3 cellular contexts compared by ENCODE assay signal in the genomic region with DNA sequence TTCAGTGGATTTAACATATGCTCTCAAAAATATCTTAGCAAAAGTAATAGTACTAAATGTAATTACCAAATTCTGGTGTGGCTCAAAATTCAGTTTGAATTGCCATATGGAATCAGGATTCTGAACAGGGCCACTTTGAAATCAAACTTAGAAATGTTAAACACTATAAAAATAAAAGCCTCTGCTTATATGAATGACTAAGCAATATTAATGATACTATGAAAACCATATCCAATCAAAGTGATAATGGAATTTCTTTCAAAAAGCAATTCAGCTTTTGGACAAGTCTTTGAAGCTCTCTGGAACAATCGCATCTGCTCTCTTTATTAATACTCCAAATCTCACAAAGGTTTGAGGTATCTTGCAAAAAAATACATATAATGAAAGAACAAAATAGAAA.
TF ChIP-seq lines count a peak whose summit lies in the region.

No MANE protein-coding gene starts in this region.

TF ChIP-seq in A549, 52 proteins besides CTCF, POLR2A, EP300 and RAD21:
- TF ChIP-seq MAFK (IDR thresholded peaks at IDR 0.05; ENCODE audit: partially characterized antibody), result peak; percentile 59
- TF ChIP-seq, protein P1, sequence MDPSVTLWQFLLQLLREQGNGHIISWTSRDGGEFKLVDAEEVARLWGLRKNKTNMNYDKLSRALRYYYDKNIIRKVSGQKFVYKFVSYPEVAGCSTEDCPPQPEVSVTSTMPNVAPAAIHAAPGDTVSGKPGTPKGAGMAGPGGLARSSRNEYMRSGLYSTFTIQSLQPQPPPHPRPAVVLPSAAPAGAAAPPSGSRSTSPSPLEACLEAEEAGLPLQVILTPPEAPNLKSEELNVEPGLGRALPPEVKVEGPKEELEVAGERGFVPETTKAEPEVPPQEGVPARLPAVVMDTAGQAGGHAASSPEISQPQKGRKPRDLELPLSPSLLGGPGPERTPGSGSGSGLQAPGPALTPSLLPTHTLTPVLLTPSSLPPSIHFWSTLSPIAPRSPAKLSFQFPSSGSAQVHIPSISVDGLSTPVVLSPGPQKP (IDR thresholded peaks at IDR 0.05; ENCODE audit: low read depth, low read length), result no peak
TF ChIP-seq in A549: peak in this region for 1.

TF ChIP-seq in IMR-90, 13 proteins besides CTCF, POLR2A, EP300 and RAD21:
- no peak for TF ChIP-seq FOS (IDR thresholded peaks at IDR 0.05; ENCODE audit: low read depth, low read length)
- no peak for TF ChIP-seq MAFK (IDR thresholded peaks at IDR 0.05; ENCODE audit: low read depth, low read length)
- TF ChIP-seq, protein P2, sequence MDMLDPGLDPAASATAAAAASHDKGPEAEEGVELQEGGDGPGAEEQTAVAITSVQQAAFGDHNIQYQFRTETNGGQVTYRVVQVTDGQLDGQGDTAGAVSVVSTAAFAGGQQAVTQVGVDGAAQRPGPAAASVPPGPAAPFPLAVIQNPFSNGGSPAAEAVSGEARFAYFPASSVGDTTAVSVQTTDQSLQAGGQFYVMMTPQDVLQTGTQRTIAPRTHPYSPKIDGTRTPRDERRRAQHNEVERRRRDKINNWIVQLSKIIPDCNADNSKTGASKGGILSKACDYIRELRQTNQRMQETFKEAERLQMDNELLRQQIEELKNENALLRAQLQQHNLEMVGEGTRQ (IDR thresholded peaks at IDR 0.05; ENCODE audit: low read depth, low read length), result no peak
- no peak for TF ChIP-seq RFX5 (IDR thresholded peaks at IDR 0.05; ENCODE audit: low read depth, low read length)
- no peak for TF ChIP-seq RCOR1 (IDR thresholded peaks at IDR 0.05; ENCODE audit: insufficient replicate concordance, low read length)
- TF ChIP-seq MXI1 (IDR thresholded peaks at IDR 0.05; ENCODE audit: borderline replicate concordance, low read depth, low read length), result no peak
- no peak for TF ChIP-seq MAZ (IDR thresholded peaks at IDR 0.05; ENCODE audit: borderline replicate concordance, low read depth, low read length)
- TF ChIP-seq NFE2L2 (IDR thresholded peaks at IDR 0.05; ENCODE audit: low read depth, low read length), result peak; percentile 37; the same call in 1 of the 2 replicates
TF ChIP-seq in IMR-90: peak in this region for 1.

TF ChIP-seq in K562, 482 proteins besides CTCF, POLR2A, EP300 and RAD21:
- TF ChIP-seq NFATC3 (IDR thresholded peaks at IDR 0.05), result no peak
- TF ChIP-seq NFE2L1 (tag; IDR thresholded peaks at IDR 0.05; ENCODE audit: borderline replicate concordance, low read depth), result peak; percentile 31; the same call in 1 of the 2 replicates
- TF ChIP-seq ETV5 (CRISPR knock-in tag; IDR thresholded peaks at IDR 0.05; ENCODE audit: low read depth), result no peak
- TF ChIP-seq IFI16 (CRISPR knock-in tag; IDR thresholded peaks at IDR 0.05), result no peak
- TF ChIP-seq NCOA4 (IDR thresholded peaks at IDR 0.05; ENCODE audit: partially characterized antibody), result no peak
- no peak for TF ChIP-seq STAT5A (IDR thresholded peaks at IDR 0.05; ENCODE audit: borderline replicate concordance, low read length)
- TF ChIP-seq, protein P3, sequence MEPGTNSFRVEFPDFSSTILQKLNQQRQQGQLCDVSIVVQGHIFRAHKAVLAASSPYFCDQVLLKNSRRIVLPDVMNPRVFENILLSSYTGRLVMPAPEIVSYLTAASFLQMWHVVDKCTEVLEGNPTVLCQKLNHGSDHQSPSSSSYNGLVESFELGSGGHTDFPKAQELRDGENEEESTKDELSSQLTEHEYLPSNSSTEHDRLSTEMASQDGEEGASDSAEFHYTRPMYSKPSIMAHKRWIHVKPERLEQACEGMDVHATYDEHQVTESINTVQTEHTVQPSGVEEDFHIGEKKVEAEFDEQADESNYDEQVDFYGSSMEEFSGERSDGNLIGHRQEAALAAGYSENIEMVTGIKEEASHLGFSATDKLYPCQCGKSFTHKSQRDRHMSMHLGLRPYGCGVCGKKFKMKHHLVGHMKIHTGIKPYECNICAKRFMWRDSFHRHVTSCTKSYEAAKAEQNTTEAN (CRISPR knock-in tag; IDR thresholded peaks at IDR 0.05), result no peak
- TF ChIP-seq MAFG (tag; conservative IDR thresholded peaks at IDR 0.05), result peak; percentile 53
- TF ChIP-seq ZNF77 (CRISPR knock-in tag; IDR thresholded peaks at IDR 0.05), result no peak
- no peak for TF ChIP-seq THRAP3 (IDR thresholded peaks at IDR 0.05; ENCODE audit: borderline replicate concordance)
